In genomic region chr9:121652037-121652837, GRCh38 we compare ENCODE assay signal across 9 cellular contexts. TPM values are rescaled to one million over a fixed set of nuclear protein-coding genes. Genes with fewer than 3 reads are reported as not detected.
A peak's percentile ranks its signal among the peaks of the same experiment; 100 is the strongest.
DNase-seq lines count a peak whose midpoint lies in the region; ATAC-seq and TF ChIP-seq lines count a peak whose summit lies in the region.
"Had no signal": no experiment of that assay in that cellular context is flagged by ENCODE, and none has a peak within 500 bp of the region (broad histone marks: within the 10 kb centered on the region; RNA-seq: fewer than 3 reads in every experiment).

No MANE protein-coding gene starts in this region.

- in situ Hi-C loops in brain microvascular endothelial cell (cut with HindIII; ENCODE audit: low pct_ligation_motif_present, low sequenced_read_pairs): no loop called here

- no peak for TF ChIP-seq CTCF in brain microvascular endothelial cell (IDR thresholded peaks at IDR 0.05; ENCODE audit: low read depth, low read length, missing control alignments)
- TF ChIP-seq CTCF in liver (IDR thresholded peaks at IDR 0.05; ENCODE audit: low read depth, low read length, missing input control): no peak
- no peak for TF ChIP-seq CTCF in thoracic aorta (IDR thresholded peaks at IDR 0.05)

- no peaks in the 10 kb centered on the region for H3K36me3 ChIP-seq in brain microvascular endothelial cell (replicated peaks)
- no peaks in the 10 kb centered on the region for H3K36me3 ChIP-seq in liver (ENCODE audit: control insufficient read depth in 4 of 4, insufficient read depth in 3 of 4, low read depth in 1 of 4, low read length in 3 of 4)
- no peaks in the 10 kb centered on the region for H3K36me3 ChIP-seq in thoracic aorta

- no peak for ATAC-seq in thoracic aorta (ENCODE audit: insufficient number of reproducible peaks, low FRiP score, low read depth)

- peak overlapping the region; percentile 52 for H3K4me3 ChIP-seq in brain microvascular endothelial cell (ENCODE audit: low read depth, low read length)
- H3K4me3 ChIP-seq in liver (ENCODE audit: low read depth in 1 of 3, low read length in 3 of 3): peak overlapping the region; percentile 59 to 68 (median 67)
- peak overlapping the region; percentile 82 for H3K4me3 ChIP-seq in thoracic aorta

- no peaks in the 10 kb centered on the region for H3K9me3 ChIP-seq in liver (ENCODE audit: control insufficient read depth in 4 of 4, low read length in 3 of 4)
- no peaks in the 10 kb centered on the region for H3K9me3 ChIP-seq in thoracic aorta

- WGBS in liver: 38% methylated on average over 29 of the region's 29 CpGs

- no peak for TF ChIP-seq RAD21 in liver (IDR thresholded peaks at IDR 0.05)

- no peak overlapping the region for H3K27ac ChIP-seq in brain microvascular endothelial cell
- peak overlapping the region; percentile 32 to 52 for H3K27ac ChIP-seq in liver (ENCODE audit: low read depth in 1 of 2, low read length in 2 of 2)
- no peak overlapping the region for H3K27ac ChIP-seq in thoracic aorta

- H3K9ac ChIP-seq in liver (ENCODE audit: low read depth in 1 of 2, low read length in 2 of 2): peak overlapping the region; percentile 36 to 68

- H3K4me1 ChIP-seq in liver (ENCODE audit: control insufficient read depth in 4 of 4, insufficient read depth in 4 of 4, low read length in 3 of 4) (peaks cover 12 to 37% (median 25%) of the 10 kb centered on the region in 4 donors), thoracic aorta (ENCODE audit: control insufficient read depth in 1 of 2, low read depth in 2 of 2) (peaks cover 16 to 32% of the 10 kb centered on the region in 2 donors)

- DNase-seq in NCI-H524 (lab: John Stamatoyannopoulos, UW): peak; percentile 25 to 51
- DNase-seq in NCI-H524 treated with DMSO at 0.1 percent for 48 hours (lab: John Stamatoyannopoulos, UW): no peak
- DNase-seq in brain microvascular endothelial cell: no peak
- DNase-seq in thoracic aorta (ENCODE audit: low spot score): no peak
- DNase-seq in COLO668 (lab: John Stamatoyannopoulos, UW; ENCODE audit: unreplicated experiment): no peak
- DNase-seq in DMS79 treated with DMSO at 0.1 percent for 48 hours (lab: John Stamatoyannopoulos, UW): no peak
- DNase-seq in cortex of kidney (lab: John Stamatoyannopoulos, UW): no peak
- DNase-seq: activated gamma-delta T cell had no signal

- H3K27me3 ChIP-seq in brain microvascular endothelial cell (replicated peaks): peaks cover 13% of the 10 kb centered on the region
- H3K27me3 ChIP-seq in liver (ENCODE audit: control insufficient read depth in 4 of 4, insufficient read depth in 4 of 4, low read length in 3 of 4): no peaks in the 10 kb centered on the region
- H3K27me3 ChIP-seq in thoracic aorta (replicated peaks; ENCODE audit: insufficient read depth): no peaks in the 10 kb centered on the region

TF ChIP-seq in liver, 16 proteins besides CTCF, POLR2A, EP300 and RAD21:
- no peak for TF ChIP-seq MAX (IDR thresholded peaks at IDR 0.05)
- no peak for TF ChIP-seq JUND (IDR thresholded peaks at IDR 0.05)
- no peak for TF ChIP-seq SP1 (IDR thresholded peaks at IDR 0.05)
- TF ChIP-seq RXRA (IDR thresholded peaks at IDR 0.05): no peak
- TF ChIP-seq FOXA1 (IDR thresholded peaks at IDR 0.05): no peak
- no peak for TF ChIP-seq ZBTB33 (IDR thresholded peaks at IDR 0.05)
- no peak for TF ChIP-seq NR2F2 (IDR thresholded peaks at IDR 0.05)
- no peak for TF ChIP-seq ATF3 (IDR thresholded peaks at IDR 0.05)
- no peak for TF ChIP-seq REST (IDR thresholded peaks at IDR 0.05)
- TF ChIP-seq TAF1 (conservative IDR thresholded peaks at IDR 0.05): no peak
- TF ChIP-seq EGR1 (IDR thresholded peaks at IDR 0.05; ENCODE audit: low read depth in 2 of 2): no peak
- no peak for TF ChIP-seq YY1 (IDR thresholded peaks at IDR 0.05)
- no peak for TF ChIP-seq HNF4G (IDR thresholded peaks at IDR 0.05)
- TF ChIP-seq FOXA2 (IDR thresholded peaks at IDR 0.05): no peak
- TF ChIP-seq GABPA (IDR thresholded peaks at IDR 0.05 in 1 of 2, conservative IDR thresholded peaks at IDR 0.05 in 1 of 2): no peak
- no peak for TF ChIP-seq HNF4A (conservative IDR thresholded peaks at IDR 0.05)

RNA-seq across cellular contexts. Expression of gene DAB2IP, which starts 0.8 kb away (rescaled TPM):
- total RNA-seq in liver (10 to 100 TPM in 1 of 2 donors, 1 to 10 TPM in 1; 3.1 to 13.1 TPM), thoracic aorta (100 to 1,000 TPM in 1 of 2 donors, 10 to 100 TPM in 1; 87.4 to 104 TPM)
- 1 to 10 TPM; 2.3 to 7.8 TPM for polyA plus RNA-seq in liver

Comparison
In these comparisons a context has a peak if more than half of its experiments do, and no peak if none do; other contexts are left out.
1. DNase-seq: peak in NCI-H524 (2 of 2); none in NCI-H524 treated with DMSO at 0.1 percent for 48 hours (single experiment), brain microvascular endothelial cell (single experiment), thoracic aorta (single experiment), COLO668 (single experiment), DMS79 treated with DMSO at 0.1 percent for 48 hours (single experiment) and cortex of kidney (single experiment).
2. H3K27ac ChIP-seq: peak in liver (2 of 2); none in brain microvascular endothelial cell (single experiment) and thoracic aorta (0 of 2).
3. RNA of gene DAB2IP, which starts 0.8 kb away (total RNA-seq): 87.4 to 104 TPM in thoracic aorta; 3.1 to 13.1 TPM in liver; every median in the first group is over 4 times any median in the second.
4. Peak in every context shown above with its lines, with median percentiles within 50 percentile points of each other: H3K4me3 ChIP-seq.